1 cellular context compared by ENCODE assay signal in the genomic region with DNA sequence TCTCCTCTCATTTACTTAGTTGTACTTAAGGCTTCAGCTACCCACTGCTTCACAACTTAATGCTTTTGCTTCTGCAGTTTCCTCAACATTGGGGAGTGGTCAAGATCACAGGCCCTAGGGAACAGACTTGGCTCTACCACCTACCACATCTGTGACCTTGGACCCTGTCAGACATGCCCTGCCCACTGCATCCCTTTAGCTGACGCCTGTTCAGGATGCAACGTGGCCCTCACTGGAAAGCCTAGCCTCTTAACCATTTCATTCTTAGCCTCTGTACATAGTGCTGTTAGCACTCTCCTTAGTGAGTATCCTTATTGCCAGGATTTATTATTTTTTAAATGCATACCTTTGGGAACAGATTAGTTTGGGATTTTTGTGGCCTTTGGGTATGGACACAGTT.
TF ChIP-seq lines count a peak whose summit lies in the region.

No MANE protein-coding gene starts in this region.

TF ChIP-seq in IMR-90, 13 proteins besides CTCF, POLR2A, EP300 and RAD21 (continued from another document):
- TF ChIP-seq MAFK (IDR thresholded peaks at IDR 0.05; ENCODE audit: low read depth, low read length) = no peak
- no peak for TF ChIP-seq CHD1 (IDR thresholded peaks at IDR 0.05; ENCODE audit: low read depth, low read length)
